In the genomic region with DNA sequence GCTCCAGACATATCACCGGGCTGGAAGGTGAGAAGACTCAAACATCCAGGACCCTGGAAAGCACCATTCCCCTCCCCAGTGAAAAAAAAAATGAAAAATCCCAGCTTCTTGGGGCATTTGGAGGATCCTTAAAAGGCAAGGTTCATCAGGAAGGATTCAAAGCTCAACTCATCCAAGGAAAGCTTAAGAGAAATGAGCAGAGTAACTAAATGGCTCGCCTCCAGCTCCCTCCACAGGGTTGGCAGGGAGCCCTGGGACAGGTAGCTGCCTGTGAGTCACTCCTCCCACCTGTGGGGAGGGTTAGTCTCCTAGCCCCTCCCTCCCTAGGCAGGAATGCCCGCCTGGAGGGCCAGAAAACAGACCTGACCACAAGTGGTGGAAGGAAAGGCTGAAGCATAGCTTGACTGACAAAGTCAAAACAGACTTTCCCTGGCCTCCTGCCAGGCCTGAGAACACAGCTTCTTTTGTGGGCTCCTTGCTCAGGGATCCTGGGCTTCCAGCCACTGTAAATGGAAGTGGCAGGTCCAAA, we compare ENCODE assay signal across 1 cellular context.
TF ChIP-seq lines count a peak whose summit lies in the region.

No MANE protein-coding gene starts in this region.

TF ChIP-seq in SK-N-SH, 30 proteins besides CTCF, POLR2A, EP300 and RAD21 (continued from another document):
- TF ChIP-seq, protein P1, sequence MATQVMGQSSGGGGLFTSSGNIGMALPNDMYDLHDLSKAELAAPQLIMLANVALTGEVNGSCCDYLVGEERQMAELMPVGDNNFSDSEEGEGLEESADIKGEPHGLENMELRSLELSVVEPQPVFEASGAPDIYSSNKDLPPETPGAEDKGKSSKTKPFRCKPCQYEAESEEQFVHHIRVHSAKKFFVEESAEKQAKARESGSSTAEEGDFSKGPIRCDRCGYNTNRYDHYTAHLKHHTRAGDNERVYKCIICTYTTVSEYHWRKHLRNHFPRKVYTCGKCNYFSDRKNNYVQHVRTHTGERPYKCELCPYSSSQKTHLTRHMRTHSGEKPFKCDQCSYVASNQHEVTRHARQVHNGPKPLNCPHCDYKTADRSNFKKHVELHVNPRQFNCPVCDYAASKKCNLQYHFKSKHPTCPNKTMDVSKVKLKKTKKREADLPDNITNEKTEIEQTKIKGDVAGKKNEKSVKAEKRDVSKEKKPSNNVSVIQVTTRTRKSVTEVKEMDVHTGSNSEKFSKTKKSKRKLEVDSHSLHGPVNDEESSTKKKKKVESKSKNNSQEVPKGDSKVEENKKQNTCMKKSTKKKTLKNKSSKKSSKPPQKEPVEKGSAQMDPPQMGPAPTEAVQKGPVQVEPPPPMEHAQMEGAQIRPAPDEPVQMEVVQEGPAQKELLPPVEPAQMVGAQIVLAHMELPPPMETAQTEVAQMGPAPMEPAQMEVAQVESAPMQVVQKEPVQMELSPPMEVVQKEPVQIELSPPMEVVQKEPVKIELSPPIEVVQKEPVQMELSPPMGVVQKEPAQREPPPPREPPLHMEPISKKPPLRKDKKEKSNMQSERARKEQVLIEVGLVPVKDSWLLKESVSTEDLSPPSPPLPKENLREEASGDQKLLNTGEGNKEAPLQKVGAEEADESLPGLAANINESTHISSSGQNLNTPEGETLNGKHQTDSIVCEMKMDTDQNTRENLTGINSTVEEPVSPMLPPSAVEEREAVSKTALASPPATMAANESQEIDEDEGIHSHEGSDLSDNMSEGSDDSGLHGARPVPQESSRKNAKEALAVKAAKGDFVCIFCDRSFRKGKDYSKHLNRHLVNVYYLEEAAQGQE (IDR thresholded peaks at IDR 0.05; ENCODE audit: low read depth, low read length), result peak; percentile 89
- TF ChIP-seq, protein P2, sequence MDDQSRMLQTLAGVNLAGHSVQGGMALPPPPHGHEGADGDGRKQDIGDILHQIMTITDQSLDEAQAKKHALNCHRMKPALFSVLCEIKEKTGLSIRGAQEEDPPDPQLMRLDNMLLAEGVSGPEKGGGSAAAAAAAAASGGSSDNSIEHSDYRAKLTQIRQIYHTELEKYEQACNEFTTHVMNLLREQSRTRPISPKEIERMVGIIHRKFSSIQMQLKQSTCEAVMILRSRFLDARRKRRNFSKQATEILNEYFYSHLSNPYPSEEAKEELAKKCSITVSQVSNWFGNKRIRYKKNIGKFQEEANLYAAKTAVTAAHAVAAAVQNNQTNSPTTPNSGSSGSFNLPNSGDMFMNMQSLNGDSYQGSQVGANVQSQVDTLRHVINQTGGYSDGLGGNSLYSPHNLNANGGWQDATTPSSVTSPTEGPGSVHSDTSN (IDR thresholded peaks at IDR 0.05), result peak; percentile 87
- no peak for TF ChIP-seq SIN3A (IDR thresholded peaks at IDR 0.05; ENCODE audit: borderline replicate concordance, low read depth, low read length)
- TF ChIP-seq MXI1 (IDR thresholded peaks at IDR 0.05; ENCODE audit: low read depth, low read length), result no peak
- peak; percentile 57; the same call in 1 of the 2 replicates for TF ChIP-seq JUND (IDR thresholded peaks at IDR 0.05)
- TF ChIP-seq RFX5 (IDR thresholded peaks at IDR 0.05; ENCODE audit: low read length), result no peak
- no peak for TF ChIP-seq POLR2AphosphoS5 (IDR thresholded peaks at IDR 0.05; ENCODE audit: low read depth, low read length)
- TF ChIP-seq ELF1 (IDR thresholded peaks at IDR 0.05), result no peak
- TF ChIP-seq TCF12 (IDR thresholded peaks at IDR 0.05), result peak; percentile 86
- TF ChIP-seq SMC3 (IDR thresholded peaks at IDR 0.05; ENCODE audit: low read depth, low read length), result no peak
- peak; percentile 90 for TF ChIP-seq NFIC (IDR thresholded peaks at IDR 0.05; ENCODE audit: borderline replicate concordance)
- no peak for TF ChIP-seq GABPA (IDR thresholded peaks at IDR 0.05; ENCODE audit: low read depth)
- TF ChIP-seq, protein P3, sequence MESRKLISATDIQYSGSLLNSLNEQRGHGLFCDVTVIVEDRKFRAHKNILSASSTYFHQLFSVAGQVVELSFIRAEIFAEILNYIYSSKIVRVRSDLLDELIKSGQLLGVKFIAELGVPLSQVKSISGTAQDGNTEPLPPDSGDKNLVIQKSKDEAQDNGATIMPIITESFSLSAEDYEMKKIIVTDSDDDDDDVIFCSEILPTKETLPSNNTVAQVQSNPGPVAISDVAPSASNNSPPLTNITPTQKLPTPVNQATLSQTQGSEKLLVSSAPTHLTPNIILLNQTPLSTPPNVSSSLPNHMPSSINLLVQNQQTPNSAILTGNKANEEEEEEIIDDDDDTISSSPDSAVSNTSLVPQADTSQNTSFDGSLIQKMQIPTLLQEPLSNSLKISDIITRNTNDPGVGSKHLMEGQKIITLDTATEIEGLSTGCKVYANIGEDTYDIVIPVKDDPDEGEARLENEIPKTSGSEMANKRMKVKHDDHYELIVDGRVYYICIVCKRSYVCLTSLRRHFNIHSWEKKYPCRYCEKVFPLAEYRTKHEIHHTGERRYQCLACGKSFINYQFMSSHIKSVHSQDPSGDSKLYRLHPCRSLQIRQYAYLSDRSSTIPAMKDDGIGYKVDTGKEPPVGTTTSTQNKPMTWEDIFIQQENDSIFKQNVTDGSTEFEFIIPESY (IDR thresholded peaks at IDR 0.05; ENCODE audit: borderline replicate concordance, low read depth), result no peak
- TF ChIP-seq, protein P4, sequence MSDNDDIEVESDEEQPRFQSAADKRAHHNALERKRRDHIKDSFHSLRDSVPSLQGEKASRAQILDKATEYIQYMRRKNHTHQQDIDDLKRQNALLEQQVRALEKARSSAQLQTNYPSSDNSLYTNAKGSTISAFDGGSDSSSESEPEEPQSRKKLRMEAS (IDR thresholded peaks at IDR 0.05; ENCODE audit: low read depth), result no peak
- no peak for TF ChIP-seq GATA2 (CRISPR knock-in tag; IDR thresholded peaks at IDR 0.05)
